In genomic region chr11:60905551-60906113, GRCh38 we compare ENCODE assay signal across 8 cellular contexts. TPM values are rescaled to one million over a fixed set of nuclear protein-coding genes. Genes with fewer than 3 reads are reported as not detected.
A peak's percentile ranks its signal among the peaks of the same experiment; 100 is the strongest.
DNase-seq lines count a peak whose midpoint lies in the region; ATAC-seq and TF ChIP-seq lines count a peak whose summit lies in the region.

No MANE protein-coding gene starts in this region.

- H3K9me3 Mint-ChIP-seq in activated naive CD8-positive, alpha-beta T cell treated with anti-CD3 and anti-CD28 coated beads, Interleukin-2, amount 50 U/mL, for 24 hours: peaks cover 5% of the 10 kb centered on the region
- H3K9me3 Mint-ChIP-seq in immature natural killer cell: no peaks in the 10 kb centered on the region
- no peaks in the 10 kb centered on the region for H3K9me3 Mint-ChIP-seq in stimulated activated effector memory CD8-positive, alpha-beta T cell treated with anti-CD3 and anti-CD28 coated beads, Interleukin-12 subunit alpha, Interleukin-12 subunit beta, amount 100 ng/mL, for 72 hours

- no peaks in the 10 kb centered on the region for H3K27me3 Mint-ChIP-seq in activated naive CD8-positive, alpha-beta T cell treated with anti-CD3 and anti-CD28 coated beads, Interleukin-2, amount 50 U/mL, for 24 hours
- H3K27me3 Mint-ChIP-seq in immature natural killer cell (ENCODE audit: low read depth in 3 of 3): peaks cover 0 to 7% (median 0%) of the 10 kb centered on the region in 3 donors

- peak overlapping the region; percentile 92 for H3K27ac Mint-ChIP-seq in activated naive CD8-positive, alpha-beta T cell treated with anti-CD3 and anti-CD28 coated beads, Interleukin-2, amount 50 U/mL, for 24 hours
- H3K27ac Mint-ChIP-seq in immature natural killer cell: peak overlapping the region; percentile 53 to 86 (median 82)
- peak overlapping the region; percentile 94 for H3K27ac Mint-ChIP-seq in stimulated activated effector memory CD8-positive, alpha-beta T cell treated with anti-CD3 and anti-CD28 coated beads, Interleukin-12 subunit alpha, Interleukin-12 subunit beta, amount 100 ng/mL, for 72 hours

- peaks cover 47% of the 10 kb centered on the region for H3K4me1 Mint-ChIP-seq in activated naive CD8-positive, alpha-beta T cell treated with anti-CD3 and anti-CD28 coated beads, Interleukin-2, amount 50 U/mL, for 24 hours
- H3K4me1 Mint-ChIP-seq in immature natural killer cell: peaks cover 33 to 44% of the 10 kb centered on the region in 2 donors
- H3K4me1 Mint-ChIP-seq in stimulated activated effector memory CD8-positive, alpha-beta T cell treated with anti-CD3 and anti-CD28 coated beads, Interleukin-12 subunit alpha, Interleukin-12 subunit beta, amount 100 ng/mL, for 72 hours: peaks cover 40% of the 10 kb centered on the region

- ATAC-seq in activated naive CD8-positive, alpha-beta T cell treated with anti-CD3 and anti-CD28 coated beads, Interleukin-2, amount 50 U/mL, for 24 hours: peak; percentile 22
- peak; percentile 31 for ATAC-seq in stimulated activated effector memory CD8-positive, alpha-beta T cell treated with anti-CD3 and anti-CD28 coated beads, Interleukin-12 subunit alpha, Interleukin-12 subunit beta, amount 100 ng/mL, for 72 hours

- H3K4me3 ChIP-seq in LNCaP clone FGC (ENCODE audit: low read depth, low read length): peak overlapping the region; percentile 71

- peak overlapping the region; percentile 88 for H3K4me3 Mint-ChIP-seq in activated naive CD8-positive, alpha-beta T cell treated with anti-CD3 and anti-CD28 coated beads, Interleukin-2, amount 50 U/mL, for 24 hours
- peak overlapping the region; percentile 91 to 92 (median 91) for H3K4me3 Mint-ChIP-seq in immature natural killer cell
- H3K4me3 Mint-ChIP-seq in stimulated activated effector memory CD8-positive, alpha-beta T cell treated with anti-CD3 and anti-CD28 coated beads, Interleukin-12 subunit alpha, Interleukin-12 subunit beta, amount 100 ng/mL, for 72 hours: peak overlapping the region; percentile 86

- H3K36me3 Mint-ChIP-seq in activated naive CD8-positive, alpha-beta T cell treated with anti-CD3 and anti-CD28 coated beads, Interleukin-2, amount 50 U/mL, for 24 hours (ENCODE audit: low read depth): peaks cover 31% of the 10 kb centered on the region
- H3K36me3 Mint-ChIP-seq in immature natural killer cell: peaks cover 0 to 3% (median 0%) of the 10 kb centered on the region in 3 donors
- peaks cover 41% of the 10 kb centered on the region for H3K36me3 Mint-ChIP-seq in stimulated activated effector memory CD8-positive, alpha-beta T cell treated with anti-CD3 and anti-CD28 coated beads, Interleukin-12 subunit alpha, Interleukin-12 subunit beta, amount 100 ng/mL, for 72 hours

- peak; percentile 30 for DNase-seq in DMS79 treated with DMSO at 0.1 percent for 48 hours (lab: John Stamatoyannopoulos, UW)
- peak; percentile 81 for DNase-seq in LNCaP clone FGC (ENCODE audit: low read depth)
- DNase-seq in activated naive CD8-positive, alpha-beta T cell treated with anti-CD3 and anti-CD28 coated beads, Interleukin-2, amount 50 U/mL, for 24 hours: no peak
- DNase-seq in immature natural killer cell: no peak
- DNase-seq in stimulated activated effector memory CD8-positive, alpha-beta T cell treated with anti-CD3 and anti-CD28 coated beads, Interleukin-12 subunit alpha, Interleukin-12 subunit beta, amount 100 ng/mL, for 72 hours (ENCODE audit: low spot score in 2 of 2): no peak
- DNase-seq in GM20000 (ENCODE audit: low spot score): no peak
- DNase-seq in NCI-H510A (lab: John Stamatoyannopoulos, UW): no peak
- no peak for DNase-seq in KG1 (lab: John Stamatoyannopoulos, UW)

- no peak for TF ChIP-seq CTCF in LNCaP clone FGC (IDR thresholded peaks at IDR 0.05; ENCODE audit: control insufficient read depth, extremely low read depth, insufficient read depth)
- TF ChIP-seq CTCF in GM20000 (IDR thresholded peaks at IDR 0.05; ENCODE audit: extremely low read depth, missing control alignments): no peak

RNA-seq across cellular contexts. Expression of gene PRPF19, which starts 0.8 kb away (rescaled TPM):
- 10 to 100 TPM in 2 of 3 donors, 1 to 10 TPM in 1; 8.9 to 15.2 (median 13.6) TPM for polyA plus RNA-seq in immature natural killer cell

RNA-seq across cellular contexts. Expression of gene TMEM109, which starts 8.3 kb away (rescaled TPM):
- 100 to 1,000 TPM; 292 to 631 (median 400) TPM for polyA plus RNA-seq in immature natural killer cell

RNA-seq across cellular contexts. Expression of gene TMEM132A, which starts 18.6 kb away (rescaled TPM):
- polyA plus RNA-seq in immature natural killer cell: not detected

RNA-seq across cellular contexts. Expression of gene ZP1, which starts 38.3 kb away (rescaled TPM):
- not detected for polyA plus RNA-seq in immature natural killer cell

RNA-seq across cellular contexts. Expression of gene SLC15A3, which starts 46.3 kb away (rescaled TPM):
- polyA plus RNA-seq in immature natural killer cell: under 1 TPM in 2 of 3 donors, not detected in 1; 0.41 to 0.43 TPM

Comparison
In these comparisons a context has a peak if more than half of its experiments do, and no peak if none do; other contexts are left out.
1. DNase-seq: peak in DMS79 treated with DMSO at 0.1 percent for 48 hours (single experiment) and LNCaP clone FGC (single experiment); none in activated naive CD8-positive, alpha-beta T cell treated with anti-CD3 and anti-CD28 coated beads, Interleukin-2, amount 50 U/mL, for 24 hours (single experiment), immature natural killer cell (0 of 3), stimulated activated effector memory CD8-positive, alpha-beta T cell treated with anti-CD3 and anti-CD28 coated beads, Interleukin-12 subunit alpha, Interleukin-12 subunit beta, amount 100 ng/mL, for 72 hours (0 of 2), GM20000 (single experiment), NCI-H510A (single experiment) and KG1 (single experiment).
2. Peak in every context shown above with its lines, with median percentiles within 50 percentile points of each other: H3K27ac Mint-ChIP-seq and H3K4me3 Mint-ChIP-seq.